In genomic region chr2:37588316-37588777, GRCh38 we compare ENCODE assay signal across 12 cellular contexts.
A peak's percentile ranks its signal among the peaks of the same experiment; 100 is the strongest.
DNase-seq lines count a peak whose midpoint lies in the region; ATAC-seq and TF ChIP-seq lines count a peak whose summit lies in the region.
"Had no signal": no experiment of that assay in that cellular context is flagged by ENCODE, and none has a peak within 500 bp of the region (broad histone marks: within the 10 kb centered on the region; RNA-seq: fewer than 3 reads in every experiment).

No MANE protein-coding gene starts in this region.

- peaks cover 44% of the 10 kb centered on the region for H3K4me1 ChIP-seq in GM23338 (ENCODE audit: insufficient read depth)

- H3K27me3 ChIP-seq in GM23338 (ENCODE audit: insufficient read depth), result no peaks in the 10 kb centered on the region
- H3K27me3 ChIP-seq: SJCRH30 had no signal

- H3K79me2 ChIP-seq in GM23338 (replicated peaks; ENCODE audit: insufficient read depth), result no peaks in the 10 kb centered on the region

- in situ Hi-C loops in ACHN (cut with HindIII; ENCODE audit: low pct_ligation_motif_present, low pct_unique_long_range_greater_than_20kb, low sequenced_read_pairs), result no loop called here

- H3K4me1 Mint-ChIP-seq in GM23338 (peaks cover 56% of the 10 kb centered on the region), immature natural killer cell (peaks cover 81 to 88% of the 10 kb centered on the region in 2 donors)

- 0 out of 2 replicates have a peak, but pooled peaks cover 2% of the 10 kb centered on the region for H3K36me3 ChIP-seq in GM23338 (ENCODE audit: insufficient read depth)
- H3K36me3 ChIP-seq: SJCRH30 had no signal

- no peak overlapping the region for H2AFZ ChIP-seq in GM23338

- ATAC-seq in GM23338, result peak; percentile 53
- no peak for ATAC-seq in GM18907 (IDR thresholded peaks at IDR 0.05; ENCODE audit: unreplicated experiment)
- ATAC-seq in HG02610 (IDR thresholded peaks at IDR 0.05; ENCODE audit: unreplicated experiment), result no peak
- ATAC-seq: right cardiac atrium had no signal

- peaks cover 3% of the 10 kb centered on the region for H3K27me3 Mint-ChIP-seq in GM23338 (ENCODE audit: insufficient read depth, low read depth, poor library complexity)
- peaks cover 0 to 3% (median 0%) of the 10 kb centered on the region in 3 donors for H3K27me3 Mint-ChIP-seq in immature natural killer cell (ENCODE audit: low read depth in 3 of 3)

- H3K4me3 ChIP-seq in GM23338, result no peak overlapping the region
- H3K4me3 ChIP-seq: lung, SJCRH30 had no signal

- H3K27ac Mint-ChIP-seq in GM23338 (no peak overlapping the region), immature natural killer cell (peak overlapping the region in 5 of 6 donors; percentile 9 to 84 (median 68))

- no peaks in the 10 kb centered on the region for H3K9me2 ChIP-seq in GM23338 (ENCODE audit: insufficient read depth)

- H4K20me1 ChIP-seq in GM23338 (replicated peaks; ENCODE audit: insufficient read depth), result no peaks in the 10 kb centered on the region

- H3K4me3 Mint-ChIP-seq in GM23338, result no peak overlapping the region
- H3K4me3 Mint-ChIP-seq in immature natural killer cell, result peak overlapping the region in 1 of 5 donors; percentile 38

- H3K9me3 Mint-ChIP-seq in GM23338 (no peaks in the 10 kb centered on the region; the same call in 1 of the 3 replicates), immature natural killer cell (peaks cover 0 to 2% (median 0%) of the 10 kb centered on the region in 6 donors)

- H3K36me3 Mint-ChIP-seq in GM23338 (ENCODE audit: low read depth) (no peaks in the 10 kb centered on the region), immature natural killer cell (no peaks in the 10 kb centered on the region)

- peak overlapping the region; percentile 23; the same call in 1 of the 2 replicates for H3K4me2 ChIP-seq in GM23338

- no peaks in the 10 kb centered on the region for H3F3A ChIP-seq in GM23338 (replicated peaks; ENCODE audit: low read depth)

- DNase-seq in ACHN, result peak; percentile 61
- DNase-seq in GM23338 (ENCODE audit: low spot score), result no peak
- DNase-seq in SW480 (ENCODE audit: low spot score), result peak; percentile 36
- DNase-seq in immature natural killer cell, result no peak
- no peak for DNase-seq in AG08395 (ENCODE audit: low spot score)
- DNase-seq in NCI-H446 (lab: John Stamatoyannopoulos, UW), result no peak
- DNase-seq: NCI-H1092 treated with DMSO at 0.1 percent for 48 hours, right cardiac atrium had no signal

- TF ChIP-seq CTCF in GM23338 (conservative IDR thresholded peaks at IDR 0.05; ENCODE audit: low read depth in 2 of 2), result no peak

- no peak overlapping the region for H3K27ac ChIP-seq in GM23338 (ENCODE audit: low read depth)
- H3K27ac ChIP-seq: SJCRH30 had no signal

TF ChIP-seq in GM23338, 12 proteins besides CTCF, POLR2A, EP300 and RAD21:
- no peak for TF ChIP-seq ZNF331 (CRISPR knock-in tag; IDR thresholded peaks at IDR 0.05; ENCODE audit: low read depth)

Comparison
In these comparisons a context has a peak if more than half of its experiments do, and no peak if none do; other contexts are left out.
1. DNase-seq: peak in ACHN (single experiment) and SW480 (single experiment); none in GM23338 (single experiment), immature natural killer cell (0 of 3), AG08395 (single experiment) and NCI-H446 (0 of 2).